In genomic region chr1:64136749-64137568, GRCh38 we compare ENCODE assay signal across 9 cellular contexts.
DNase-seq lines count a peak whose midpoint lies in the region; ATAC-seq and TF ChIP-seq lines count a peak whose summit lies in the region.
"Had no signal": no experiment of that assay in that cellular context is flagged by ENCODE, and none has a peak within 500 bp of the region (broad histone marks: within the 10 kb centered on the region; RNA-seq: fewer than 3 reads in every experiment).

No MANE protein-coding gene starts in this region.

- peaks cover 0 to 2% (median 0%) of the 10 kb centered on the region in 7 donors for H3K9me3 Mint-ChIP-seq in CD14-positive monocyte
- H3K9me3 Mint-ChIP-seq in naive thymus-derived CD8-positive, alpha-beta T cell, result no peaks in the 10 kb centered on the region
- H3K9me3 Mint-ChIP-seq in stimulated activated naive B cell treated with anti-CD40 and anti-IgM and Interleukin-4, amounts not matched to agents 10 μg/mL and 1 μg/mL and 100 μg/mL, for 72 hours, result no peaks in the 10 kb centered on the region
- H3K9me3 Mint-ChIP-seq: T-helper 1 cell treated with Interleukin-12 subunit alpha and Interleukin-12 subunit beta and Interleukin-4 antibody, amounts not matched to agents 30 μg/mL and 1 μg/mL, for 36 hours had no signal

- ATAC-seq in GM19324 (IDR thresholded peaks at IDR 0.05; ENCODE audit: low FRiP score, unreplicated experiment), result peak; percentile 45
- peak; percentile 63 to 64 for ATAC-seq in naive thymus-derived CD8-positive, alpha-beta T cell
- ATAC-seq in stimulated activated naive B cell treated with anti-CD40 and anti-IgM and Interleukin-4, amounts not matched to agents 10 μg/mL and 1 μg/mL and 100 μg/mL, for 72 hours (replicated peaks), result peak; percentile 83 to 88

- DNase-seq in CD14-positive monocyte (ENCODE audit: low spot score) (no peak), HS-27A (ENCODE audit: low read depth) (peak; percentile 94), NOMO-1 treated with DMSO at 0.1 percent for 48 hours (lab: John Stamatoyannopoulos, UW; ENCODE audit: unreplicated experiment) (peak; percentile 49), erythroblast (lab: John Stamatoyannopoulos, UW) (peak; percentile 52 to 75)
- peak; percentile 81 for DNase-seq in activated CD8-positive, alpha-beta memory T cell treated with anti-CD3 and anti-CD28 coated beads, Interleukin-2, amount 50 U/mL, for 48 hours
- peak; percentile 32 to 76 (median 53) for DNase-seq in naive thymus-derived CD8-positive, alpha-beta T cell
- DNase-seq in stimulated activated naive B cell treated with anti-CD40 and anti-IgM and Interleukin-4, amounts not matched to agents 10 μg/mL and 1 μg/mL and 100 μg/mL, for 72 hours, result peak; percentile 51

- H3K27me3 Mint-ChIP-seq in CD14-positive monocyte (ENCODE audit: low read depth in 3 of 3), result peaks cover 0 to 3% (median 1%) of the 10 kb centered on the region in 3 donors
- peaks cover 0 to 1% (median 0%) of the 10 kb centered on the region in 5 donors for H3K27me3 Mint-ChIP-seq in naive thymus-derived CD8-positive, alpha-beta T cell
- H3K27me3 Mint-ChIP-seq in stimulated activated naive B cell treated with anti-CD40 and anti-IgM and Interleukin-4, amounts not matched to agents 10 μg/mL and 1 μg/mL and 100 μg/mL, for 72 hours, result peaks cover 0 to 4% of the 10 kb centered on the region in 2 donors

- H3K27ac Mint-ChIP-seq in CD14-positive monocyte, result no peak overlapping the region
- H3K27ac Mint-ChIP-seq in naive thymus-derived CD8-positive, alpha-beta T cell, result no peak overlapping the region
- H3K27ac Mint-ChIP-seq in stimulated activated naive B cell treated with anti-CD40 and anti-IgM and Interleukin-4, amounts not matched to agents 10 μg/mL and 1 μg/mL and 100 μg/mL, for 72 hours, result no peak overlapping the region
- H3K27ac Mint-ChIP-seq: T-helper 1 cell treated with Interleukin-12 subunit alpha and Interleukin-12 subunit beta and Interleukin-4 antibody, amounts not matched to agents 30 μg/mL and 1 μg/mL, for 36 hours had no signal

- intact Hi-C loops in CD14-positive monocyte (cut with micrococcal nuclease), result loop anchor here (2.0 kb wide), 1 partner anchor 520 kb away; no protein-coding TSS in a partner anchor

- peak; percentile 91 for TF ChIP-seq CTCF in CD14-positive monocyte (IDR thresholded peaks at IDR 0.05)

- H3K36me3 Mint-ChIP-seq in CD14-positive monocyte, result no peaks in the 10 kb centered on the region
- H3K36me3 Mint-ChIP-seq in naive thymus-derived CD8-positive, alpha-beta T cell, result no peaks in the 10 kb centered on the region
- no peaks in the 10 kb centered on the region for H3K36me3 Mint-ChIP-seq in stimulated activated naive B cell treated with anti-CD40 and anti-IgM and Interleukin-4, amounts not matched to agents 10 μg/mL and 1 μg/mL and 100 μg/mL, for 72 hours

- no peak overlapping the region for H3K4me3 Mint-ChIP-seq in CD14-positive monocyte
- H3K4me3 Mint-ChIP-seq in naive thymus-derived CD8-positive, alpha-beta T cell, result no peak overlapping the region
- no peak overlapping the region for H3K4me3 Mint-ChIP-seq in stimulated activated naive B cell treated with anti-CD40 and anti-IgM and Interleukin-4, amounts not matched to agents 10 μg/mL and 1 μg/mL and 100 μg/mL, for 72 hours
- H3K4me3 Mint-ChIP-seq: T-helper 1 cell treated with Interleukin-12 subunit alpha and Interleukin-12 subunit beta and Interleukin-4 antibody, amounts not matched to agents 30 μg/mL and 1 μg/mL, for 36 hours had no signal

- POLR2A ChIA-PET in naive thymus-derived CD8-positive, alpha-beta T cell (lab: Charles Lee), result no interaction called here

- H3K4me1 Mint-ChIP-seq in CD14-positive monocyte, result no peaks in the 10 kb centered on the region
- no peaks in the 10 kb centered on the region for H3K4me1 Mint-ChIP-seq in naive thymus-derived CD8-positive, alpha-beta T cell
- peaks cover 2 to 5% of the 10 kb centered on the region in 2 donors for H3K4me1 Mint-ChIP-seq in stimulated activated naive B cell treated with anti-CD40 and anti-IgM and Interleukin-4, amounts not matched to agents 10 μg/mL and 1 μg/mL and 100 μg/mL, for 72 hours

- TF ChIP-seq POLR2A in erythroblast (IDR thresholded peaks at IDR 0.05; ENCODE audit: low read length), result no peak
